ENCODE assay signal across 1 cellular context in the genomic region with DNA sequence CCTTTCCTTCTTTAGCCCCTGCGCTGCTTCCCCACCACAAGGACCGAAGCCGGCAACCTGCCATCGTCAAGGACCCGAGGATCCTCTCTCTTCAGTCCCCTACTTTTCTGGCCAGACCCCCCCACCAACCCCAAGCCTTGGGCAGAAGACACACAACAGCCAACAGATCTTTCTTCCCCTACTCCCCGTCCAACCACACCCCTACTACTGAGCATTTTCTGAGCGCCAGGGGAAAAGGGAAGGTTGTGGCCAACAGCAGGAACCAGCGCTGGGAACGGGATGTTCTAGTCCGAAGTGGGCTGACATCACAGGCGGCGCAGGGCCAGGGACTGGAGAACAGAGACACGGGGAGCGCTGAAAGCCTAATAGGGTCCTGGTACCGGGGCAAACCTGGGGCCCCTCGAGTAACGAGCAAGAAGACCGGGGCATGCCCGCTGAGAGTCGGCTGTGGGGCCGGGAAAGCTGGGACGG.
TF ChIP-seq lines count a peak whose summit lies in the region.

No MANE protein-coding gene starts in this region.

TF ChIP-seq in HCT116, 20 proteins besides CTCF, POLR2A, EP300 and RAD21:
- TF ChIP-seq CEBPB (IDR thresholded peaks at IDR 0.05; ENCODE audit: low read depth) (no peak), TCF7L2 (IDR thresholded peaks at IDR 0.05; ENCODE audit: borderline replicate concordance, extremely low read depth, insufficient read depth, insufficient read length) (no peak), POLR2AphosphoS5 (IDR thresholded peaks at IDR 0.05; ENCODE audit: low read depth, low read length) (no peak)
- TF ChIP-seq, protein P1, sequence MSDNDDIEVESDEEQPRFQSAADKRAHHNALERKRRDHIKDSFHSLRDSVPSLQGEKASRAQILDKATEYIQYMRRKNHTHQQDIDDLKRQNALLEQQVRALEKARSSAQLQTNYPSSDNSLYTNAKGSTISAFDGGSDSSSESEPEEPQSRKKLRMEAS (IDR thresholded peaks at IDR 0.05): no peak
